In genomic region chrX:93875621-93876282, GRCh38 we compare ENCODE assay signal across 16 cellular contexts.
A peak's percentile ranks its signal among the peaks of the same experiment; 100 is the strongest.
DNase-seq lines count a peak whose midpoint lies in the region; ATAC-seq and TF ChIP-seq lines count a peak whose summit lies in the region.
"Had no signal": no experiment of that assay in that cellular context is flagged by ENCODE, and none has a peak within 500 bp of the region (broad histone marks: within the 10 kb centered on the region; RNA-seq: fewer than 3 reads in every experiment).

No MANE protein-coding gene starts in this region.

- H3K27me3 ChIP-seq in mammary epithelial cell (ENCODE audit: insufficient read depth, low read length) (no peaks in the 10 kb centered on the region), testis (no peaks in the 10 kb centered on the region)

- H3K9me3 ChIP-seq in mammary epithelial cell (replicated peaks; ENCODE audit: insufficient read depth, low read length) (peaks cover 8% of the 10 kb centered on the region), testis (no peaks in the 10 kb centered on the region)

- no peak overlapping the region for H2AFZ ChIP-seq in mammary epithelial cell (ENCODE audit: low read depth, low read length)

- CTCF ChIA-PET in MCF 10A (lab: Yijun Ruan, JAX), result interaction anchor here (0.6 to 2.1 kb wide), 8 partner anchors 11 to 1186 kb away, joined by 3 to 10 read pairs (median 4); no protein-coding TSS in a partner anchor
- CTCF ChIA-PET in mammary epithelial cell (lab: Charles Lee; ENCODE audit: low non-redundant PET), result no interaction called here

- DNase-seq in MCF 10A (ENCODE audit: unreplicated experiment) (peak; percentile 2), mammary epithelial cell (no peak), astrocyte of the hippocampus (ENCODE audit: low read depth, low spot score) (peak; percentile 2), iris pigment epithelial cell (ENCODE audit: low read depth) (peak; percentile 5), testis (peak; percentile 32), DMS153 treated with DMSO at 0.1 percent for 48 hours (lab: John Stamatoyannopoulos, UW; ENCODE audit: unreplicated experiment) (no peak)
- DNase-seq in activated T-cell treated with anti-CD3 and anti-CD28 coated beads, Interleukin-2, amount 50 U/mL, for 48 hours, result no peak
- DNase-seq: 8988T; C1 segment of cervical spinal cord; CD4-positive, alpha-beta memory T cell; DMS153; GOT3; H9 had no signal

- WGBS in mammary epithelial cell (ENCODE audit: low coverage, missing lambda C conversion rate), result 65% methylated on average over 3 of the region's 4 CpGs
- WGBS in testis, 2 donors, result 60% methylated on average over 3 to 4 of the region's 4 CpGs

- H3K4me1 ChIP-seq in mammary epithelial cell (ENCODE audit: insufficient read depth, low read length) (no peaks in the 10 kb centered on the region), testis (no peaks in the 10 kb centered on the region)

- in situ Hi-C loops in mammary epithelial cell (cut with MboI; ENCODE audit: low sequenced_read_pairs in 2 of 2), result no loop called here

- TF ChIP-seq POLR2A in testis (IDR thresholded peaks at IDR 0.05), result no peak

- intact Hi-C loops in MCF 10A (cut with micrococcal nuclease) (no loop called here), mammary epithelial cell (cut with micrococcal nuclease) (loop anchor here (10.0 kb wide), 2 partner anchors 339 to 789 kb away; no protein-coding TSS in a partner anchor), testis (cut with DNase I; ENCODE audit: low total_unique reads) (no loop called here)

- no peaks in the 10 kb centered on the region for H3K79me2 ChIP-seq in mammary epithelial cell (ENCODE audit: insufficient read depth, low read length)

- ATAC-seq in GM21381 (IDR thresholded peaks at IDR 0.05; ENCODE audit: unreplicated experiment), result no peak
- ATAC-seq: GM12878 had no signal

- H3K36me3 ChIP-seq in mammary epithelial cell (ENCODE audit: insufficient read depth, low read length), result no peaks in the 10 kb centered on the region
- no peaks in the 10 kb centered on the region for H3K36me3 ChIP-seq in testis (ENCODE audit: low read depth, missing control alignments)

- H3K9me3 Mint-ChIP-seq in MCF 10A (ENCODE audit: unreplicated experiment), result peaks cover 17% of the 10 kb centered on the region

- H3K36me3 Mint-ChIP-seq in MCF 10A (ENCODE audit: insufficient read depth, unreplicated experiment), result peaks cover 12% of the 10 kb centered on the region
- H3K36me3 Mint-ChIP-seq: CD4-positive, alpha-beta memory T cell had no signal

- H3K27ac Mint-ChIP-seq in MCF 10A (ENCODE audit: low read depth, unreplicated experiment), result no peak overlapping the region
- H3K27ac Mint-ChIP-seq: B cell; CD4-positive, alpha-beta memory T cell had no signal

- peaks cover 11% of the 10 kb centered on the region for H3K27me3 Mint-ChIP-seq in MCF 10A (ENCODE audit: insufficient read depth, unreplicated experiment)
- H3K27me3 Mint-ChIP-seq: B cell; CD4-positive, alpha-beta memory T cell had no signal

- BruUV-seq in MCF 10A (replicated peaks; lab: Mats Ljungman, UMichigan) (no TSS peak), mammary epithelial cell (replicated peaks; lab: Mats Ljungman, UMichigan) (no TSS peak)

- dilution Hi-C loops in mammary epithelial cell (cut with HindIII; ENCODE audit: low sequenced_read_pairs), result no loop called here

- H3K4me3 ChIP-seq in mammary epithelial cell (replicated peaks in 1 of 3; ENCODE audit: insufficient read depth in 1 of 3, low read depth in 2 of 3, low read length in 3 of 3), result no peak overlapping the region
- no peak overlapping the region for H3K4me3 ChIP-seq in testis
- H3K4me3 ChIP-seq: GM12878 had no signal

- no peaks in the 10 kb centered on the region for H4K20me1 ChIP-seq in mammary epithelial cell (ENCODE audit: insufficient read depth, low read length)

- no peak overlapping the region for H3K4me3 Mint-ChIP-seq in MCF 10A (ENCODE audit: unreplicated experiment)
- H3K4me3 Mint-ChIP-seq: B cell; CD4-positive, alpha-beta memory T cell; H9 had no signal

- H3K27ac ChIP-seq in mammary epithelial cell (ENCODE audit: insufficient read depth, low read depth, low read length) (no peak overlapping the region), testis (no peak overlapping the region)

- POLR2A ChIA-PET in MCF 10A (lab: Yijun Ruan, JAX), result interaction anchor here (0.6 to 1.2 kb wide), 2 partner anchors 185 to 401 kb away, joined by 3 read pairs; no protein-coding TSS in a partner anchor

- no peaks in the 10 kb centered on the region for H3K4me1 Mint-ChIP-seq in MCF 10A (ENCODE audit: insufficient read depth, unreplicated experiment)
- H3K4me1 Mint-ChIP-seq: B cell had no signal

- TF ChIP-seq CTCF in MCF 10A (IDR thresholded peaks at IDR 0.05; ENCODE audit: unreplicated experiment), result no peak
- no peak for TF ChIP-seq CTCF in mammary epithelial cell (conservative IDR thresholded peaks at IDR 0.05 in 1 of 2, IDR thresholded peaks at IDR 0.05 in 1 of 2; ENCODE audit: extremely low read depth in 1 of 2, insufficient read depth in 1 of 2, low read depth in 1 of 2, low read length in 2 of 2)
- TF ChIP-seq CTCF in testis (IDR thresholded peaks at IDR 0.05), result no peak

- H3K4me2 ChIP-seq in mammary epithelial cell (ENCODE audit: insufficient read depth, low read depth, low read length), result no peak overlapping the region

- H3K9ac ChIP-seq in mammary epithelial cell (ENCODE audit: insufficient read depth, low read length), result no peak overlapping the region

Comparison
In these comparisons a context has a peak if more than half of its experiments do, and no peak if none do; other contexts are left out.
1. DNase-seq: peak in MCF 10A (single experiment), astrocyte of the hippocampus (single experiment), iris pigment epithelial cell (single experiment) and testis (single experiment); none in mammary epithelial cell (single experiment), DMS153 treated with DMSO at 0.1 percent for 48 hours (single experiment) and activated T-cell treated with anti-CD3 and anti-CD28 coated beads, Interleukin-2, amount 50 U/mL, for 48 hours (0 of 2).